Comparison of ENCODE assay signal across 10 cellular contexts in genomic region chr12:28222959-28223662, GRCh38. TPM values are rescaled to one million over a fixed set of nuclear protein-coding genes. Genes with fewer than 3 reads are reported as not detected.
DNase-seq lines count a peak whose midpoint lies in the region; ATAC-seq, FAIRE-seq and TF ChIP-seq lines count a peak whose summit lies in the region.
"Had no signal": no experiment of that assay in that cellular context is flagged by ENCODE, and none has a peak within 500 bp of the region (broad histone marks: within the 10 kb centered on the region; RNA-seq: fewer than 3 reads in every experiment).

No MANE protein-coding gene starts in this region.

- peaks cover 23% of the 10 kb centered on the region for H3K36me3 Mint-ChIP-seq in CD4-positive, CD25-positive, alpha-beta regulatory T cell
- peaks cover 5% of the 10 kb centered on the region for H3K36me3 Mint-ChIP-seq in T-helper 17 cell (ENCODE audit: low read depth)

- no peak overlapping the region for H2AK5ac ChIP-seq in neuronal stem cell (ENCODE audit: low read depth, low read length)

- H4K91ac ChIP-seq in neuronal stem cell (ENCODE audit: low read depth, low read length, poor library complexity) = no peak overlapping the region

- H2BK12ac ChIP-seq in neuronal stem cell (ENCODE audit: low read length) = no peak overlapping the region

- intact Hi-C loops in tibial artery (cut with DNase I; ENCODE audit: low total_unique reads) = no loop called here

- H3K79me1 ChIP-seq in neuronal stem cell (ENCODE audit: low read depth, low read length) = no peaks in the 10 kb centered on the region

- DNase-seq in CD4-positive, CD25-positive, alpha-beta regulatory T cell = peak in 2 of 3 donors; percentile 38 to 66
- DNase-seq in GM19239 (ENCODE audit: insufficient read length, low spot score) (no peak), T-helper 17 cell (no peak), left lobe of liver (ENCODE audit: low spot score) (no peak), COLO668 (lab: John Stamatoyannopoulos, UW; ENCODE audit: unreplicated experiment) (no peak), neuronal stem cell (ENCODE audit: low spot score) (no peak), tibial artery (no peak)
- DNase-seq: foreskin keratinocyte had no signal

- no peak overlapping the region for H3K23ac ChIP-seq in neuronal stem cell (ENCODE audit: low read depth, low read length, poor library complexity)

- H3K27ac Mint-ChIP-seq in CD4-positive, CD25-positive, alpha-beta regulatory T cell = peak overlapping the region; percentile 16 to 88 (median 62)
- H3K27ac Mint-ChIP-seq in T-helper 17 cell = peak overlapping the region; percentile 90

- no peak overlapping the region for H3K14ac ChIP-seq in neuronal stem cell (ENCODE audit: low read length)

- WGBS in neuronal stem cell (ENCODE audit: extremely low coverage in 2 of 2, insufficient read length in 2 of 2, insufficient replicate concordance in 1 of 2), 2 donors = no CpG with 5 or more reads among the region's 3 CpGs

- H3K4me3 Mint-ChIP-seq in CD4-positive, CD25-positive, alpha-beta regulatory T cell = peak overlapping the region; percentile 51 to 85 (median 78)
- H3K4me3 Mint-ChIP-seq in T-helper 17 cell = peak overlapping the region; percentile 70

- peak; percentile 93 for FAIRE-seq in GM19239 (lab: Jason Lieb, UNC)

- no peak overlapping the region for H2BK5ac ChIP-seq in neuronal stem cell (ENCODE audit: low read length)

- no peak for TF ChIP-seq CTCF in tibial artery (IDR thresholded peaks at IDR 0.05)

- no peak overlapping the region for H4K8ac ChIP-seq in neuronal stem cell (ENCODE audit: low read depth, low read length)

- no peak overlapping the region for H2BK120ac ChIP-seq in neuronal stem cell (ENCODE audit: low read depth, low read length)

- H3K9me3 ChIP-seq in CD4-positive, CD25-positive, alpha-beta regulatory T cell (ENCODE audit: control insufficient read depth in 2 of 2, low read length in 2 of 2) = peaks cover 5 to 15% of the 10 kb centered on the region in 2 experiments
- H3K9me3 ChIP-seq in T-helper 17 cell (ENCODE audit: control insufficient read depth, low read length, poor library complexity, severe bottlenecking) (no peaks in the 10 kb centered on the region), neuronal stem cell (replicated peaks in 1 of 2; ENCODE audit: control insufficient read depth in 2 of 2, insufficient read depth in 1 of 2, low read depth in 1 of 2, low read length in 2 of 2) (no peaks in the 10 kb centered on the region), tibial artery (peaks cover 0 to 9% (median 0%) of the 10 kb centered on the region in 3 donors)
- H3K9me3 ChIP-seq: neutrophil had no signal

- H3K9me3 Mint-ChIP-seq in CD4-positive, CD25-positive, alpha-beta regulatory T cell = peaks cover 0 to 5% (median 4%) of the 10 kb centered on the region in 7 donors

- no peak overlapping the region for H3K4me2 ChIP-seq in neuronal stem cell (ENCODE audit: insufficient read depth, low read length, poor library complexity, severe bottlenecking)

- ATAC-seq in CD4-positive, CD25-positive, alpha-beta regulatory T cell (ENCODE audit: low read depth in 2 of 2) = peak; percentile 88 to 89
- peak; percentile 86 for ATAC-seq in HG02970 (IDR thresholded peaks at IDR 0.05; ENCODE audit: low FRiP score, unreplicated experiment)
- peak; percentile 80 for ATAC-seq in T-helper 17 cell
- no peak for ATAC-seq in left lobe of liver
- ATAC-seq: foreskin keratinocyte had no signal

- H3K27me3 Mint-ChIP-seq in CD4-positive, CD25-positive, alpha-beta regulatory T cell = no peaks in the 10 kb centered on the region
- H3K27me3 Mint-ChIP-seq in T-helper 17 cell = no peaks in the 10 kb centered on the region

- peak overlapping the region; percentile 72 for H3K4me3 ChIP-seq in CD4-positive, CD25-positive, alpha-beta regulatory T cell (ENCODE audit: low read depth, low read length)
- H3K4me3 ChIP-seq in neuronal stem cell (ENCODE audit: low read length in 2 of 2) = no peak overlapping the region
- no peak overlapping the region for H3K4me3 ChIP-seq in tibial artery

- H3K4ac ChIP-seq in neuronal stem cell (ENCODE audit: low read length) = no peak overlapping the region

- H2BK15ac ChIP-seq in neuronal stem cell (ENCODE audit: low read length) = no peak overlapping the region

- H3K27me3 ChIP-seq in CD4-positive, CD25-positive, alpha-beta regulatory T cell (ENCODE audit: control insufficient read depth, insufficient read depth, low read length) = no peaks in the 10 kb centered on the region
- H3K27me3 ChIP-seq in neuronal stem cell (ENCODE audit: control insufficient read depth in 3 of 3, insufficient read depth in 3 of 3, low read depth in 1 of 3, low read length in 3 of 3) = no peaks in the 10 kb centered on the region
- H3K27me3 ChIP-seq in tibial artery = no peaks in the 10 kb centered on the region
- H3K27me3 ChIP-seq: foreskin keratinocyte, neutrophil had no signal

- no peak overlapping the region for H2AFZ ChIP-seq in neuronal stem cell (ENCODE audit: low read length)

- peaks cover 9% of the 10 kb centered on the region for H3K36me3 ChIP-seq in CD4-positive, CD25-positive, alpha-beta regulatory T cell (ENCODE audit: control insufficient read depth, insufficient read depth, low read length)
- H3K36me3 ChIP-seq in neuronal stem cell (replicated peaks in 1 of 2; ENCODE audit: control insufficient read depth in 2 of 2, insufficient read depth in 2 of 2, low read length in 2 of 2) = no peaks in the 10 kb centered on the region
- H3K36me3 ChIP-seq in tibial artery = no peaks in the 10 kb centered on the region
- H3K36me3 ChIP-seq: neutrophil had no signal

- no peak overlapping the region for H3K9ac ChIP-seq in neuronal stem cell (ENCODE audit: low read depth, low read length, poor library complexity)

- H3K4me1 ChIP-seq in CD4-positive, CD25-positive, alpha-beta regulatory T cell (ENCODE audit: control insufficient read depth, insufficient read depth, low read length, poor library complexity, severe bottlenecking) = peaks cover 30% of the 10 kb centered on the region
- H3K4me1 ChIP-seq in neuronal stem cell (ENCODE audit: control insufficient read depth in 2 of 2, insufficient read depth in 1 of 2, low read depth in 1 of 2, low read length in 2 of 2) = no peaks in the 10 kb centered on the region
- H3K4me1 ChIP-seq in tibial artery = peaks cover 0 to 34% (median 2%) of the 10 kb centered on the region in 4 donors
- H3K4me1 ChIP-seq: foreskin keratinocyte had no signal

- no peak overlapping the region for H3K18ac ChIP-seq in neuronal stem cell (ENCODE audit: low read length)

- H3K4me1 Mint-ChIP-seq in CD4-positive, CD25-positive, alpha-beta regulatory T cell = peaks cover 48 to 65% (median 56%) of the 10 kb centered on the region in 4 donors
- peaks cover 41% of the 10 kb centered on the region for H3K4me1 Mint-ChIP-seq in T-helper 17 cell

- H3K27ac ChIP-seq in CD4-positive, CD25-positive, alpha-beta regulatory T cell (ENCODE audit: insufficient read depth, low read length, poor library complexity, severe bottlenecking) = peak overlapping the region; percentile 52
- no peak overlapping the region for H3K27ac ChIP-seq in neuronal stem cell (replicated peaks; ENCODE audit: low read length)
- H3K27ac ChIP-seq in tibial artery = no peak overlapping the region
- H3K27ac ChIP-seq: foreskin keratinocyte, neutrophil had no signal

RNA-seq across cellular contexts. Expression of gene CCDC91, which starts 32.9 kb away (rescaled TPM):
- total RNA-seq in CD4-positive, CD25-positive, alpha-beta regulatory T cell = 62.1 TPM
- polyA plus RNA-seq in CD4-positive, CD25-positive, alpha-beta regulatory T cell = 10 to 100 TPM; 59.4 to 74.0 (median 66.6) TPM
- total RNA-seq in T-helper 17 cell (10 to 100 TPM; 62.5 to 65.3 TPM), left lobe of liver (11.9 TPM)
- 30.9 TPM for polyA plus RNA-seq in neuronal stem cell (2013, experiment 1 of 2)
- 35.1 TPM for polyA plus RNA-seq in neuronal stem cell (2013, experiment 2 of 2)

Comparison
In these comparisons a context has a peak if more than half of its experiments do, and no peak if none do; other contexts are left out.
1. DNase-seq: peak in CD4-positive, CD25-positive, alpha-beta regulatory T cell (2 of 3); none in GM19239 (single experiment), T-helper 17 cell (0 of 3), left lobe of liver (single experiment), COLO668 (single experiment), neuronal stem cell (single experiment) and tibial artery (0 of 2).